1 cellular context compared by ENCODE assay signal in the genomic region with DNA sequence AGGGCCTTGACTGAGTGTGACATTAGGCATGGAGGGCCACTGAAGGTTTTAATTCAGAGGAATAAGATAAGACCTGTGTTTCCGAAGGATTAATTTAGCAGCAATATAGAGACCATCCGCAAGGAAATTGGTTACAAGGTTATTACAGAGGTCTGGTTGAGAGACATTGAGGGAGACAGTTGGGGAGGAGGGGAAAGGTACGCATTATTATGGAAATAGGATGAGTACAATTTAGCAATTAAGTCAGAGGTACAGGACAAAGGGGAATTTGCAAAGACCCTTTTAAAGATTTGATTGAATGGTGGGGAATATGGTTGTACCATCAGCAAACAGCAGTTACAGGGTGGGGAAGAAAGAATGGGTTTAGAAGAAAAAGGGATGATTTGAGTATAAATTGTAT.
TF ChIP-seq lines count a peak whose summit lies in the region.

No MANE protein-coding gene starts in this region.

TF ChIP-seq in H1, 55 proteins besides CTCF, POLR2A, EP300 and RAD21:
- TF ChIP-seq CHD1 (IDR thresholded peaks at IDR 0.05; ENCODE audit: low read depth, low read length) (no peak), MAFK (IDR thresholded peaks at IDR 0.05; ENCODE audit: low read depth, low read length) (no peak), CREB1 (IDR thresholded peaks at IDR 0.05) (no peak), NRF1 (IDR thresholded peaks at IDR 0.05; ENCODE audit: low read depth, low read length) (no peak), BACH1 (IDR thresholded peaks at IDR 0.05; ENCODE audit: low read length) (no peak), TCF12 (IDR thresholded peaks at IDR 0.05; ENCODE audit: low read depth, low read length) (no peak), TEAD4 (IDR thresholded peaks at IDR 0.05; ENCODE audit: low read depth, low read length) (no peak), TAF7 (optimal IDR thresholded peaks at IDR 0.05; ENCODE audit: borderline replicate concordance, low read depth, low read length) (no peak), RXRA (IDR thresholded peaks at IDR 0.05; ENCODE audit: insufficient read depth, low read depth, low read length) (no peak), EGR1 (IDR thresholded peaks at IDR 0.05; ENCODE audit: borderline replicate concordance, low read depth, low read length) (no peak), JUND (IDR thresholded peaks at IDR 0.05; ENCODE audit: low read length) (no peak), HDAC2 (IDR thresholded peaks at IDR 0.05; ENCODE audit: borderline replicate concordance in 1 of 2, low read depth in 2 of 2, low read length in 2 of 2) (no peak), ZNF274 (IDR thresholded peaks at IDR 0.05; ENCODE audit: borderline replicate concordance, extremely low read depth, low read length) (no peak), SP2 (IDR thresholded peaks at IDR 0.05; ENCODE audit: low read length) (no peak)
- TF ChIP-seq, protein P1, sequence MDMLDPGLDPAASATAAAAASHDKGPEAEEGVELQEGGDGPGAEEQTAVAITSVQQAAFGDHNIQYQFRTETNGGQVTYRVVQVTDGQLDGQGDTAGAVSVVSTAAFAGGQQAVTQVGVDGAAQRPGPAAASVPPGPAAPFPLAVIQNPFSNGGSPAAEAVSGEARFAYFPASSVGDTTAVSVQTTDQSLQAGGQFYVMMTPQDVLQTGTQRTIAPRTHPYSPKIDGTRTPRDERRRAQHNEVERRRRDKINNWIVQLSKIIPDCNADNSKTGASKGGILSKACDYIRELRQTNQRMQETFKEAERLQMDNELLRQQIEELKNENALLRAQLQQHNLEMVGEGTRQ (IDR thresholded peaks at IDR 0.05; ENCODE audit: low read length), result no peak
